In the genomic region with DNA sequence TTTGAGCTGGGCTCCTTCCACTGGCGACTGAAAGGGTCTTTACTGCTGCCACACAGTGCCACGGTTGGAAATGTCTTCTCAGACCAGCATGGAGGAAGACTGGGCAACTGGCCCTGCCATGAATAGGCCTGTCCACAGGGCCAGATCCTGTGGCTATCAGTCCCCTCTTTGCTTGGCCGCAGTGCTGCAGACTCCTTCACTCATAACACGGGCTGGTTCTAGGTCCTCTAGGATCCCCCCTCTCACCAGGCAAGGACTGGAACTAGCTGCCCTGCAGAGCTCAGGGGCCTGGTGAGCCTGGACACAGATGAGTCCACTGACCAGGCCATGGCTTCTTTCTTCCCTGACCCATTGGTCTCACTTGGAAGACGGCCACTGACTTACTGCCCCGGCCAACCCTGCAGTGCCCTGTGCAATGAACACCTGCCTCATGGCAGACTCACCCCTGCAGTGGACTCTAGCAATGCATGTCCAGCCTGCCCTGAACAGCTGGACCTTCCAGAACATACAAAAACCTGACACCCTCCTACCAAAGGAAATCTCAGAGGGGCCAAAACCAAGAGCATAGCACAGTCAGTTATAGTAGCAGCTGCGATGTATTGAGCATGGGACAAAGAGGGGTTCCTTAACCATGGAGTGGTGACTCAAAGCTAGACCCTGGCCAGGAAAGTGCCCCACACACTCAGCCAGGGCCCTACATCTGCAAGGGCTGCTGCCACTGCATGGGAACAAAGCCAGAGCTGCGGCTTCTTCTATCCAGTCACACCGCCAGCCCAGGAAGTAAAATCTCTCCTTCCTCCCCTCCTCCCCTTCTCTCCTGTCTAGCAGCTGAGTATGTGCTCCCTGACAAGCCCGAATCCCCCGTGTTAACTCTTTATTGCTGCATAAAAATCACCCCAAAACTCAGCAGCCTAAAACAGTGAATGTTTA, we compare ENCODE assay signal across 14 cellular contexts.
DNase-seq lines count a peak whose midpoint lies in the region; TF ChIP-seq lines count a peak whose summit lies in the region.
"Had no signal": no experiment of that assay in that cellular context is flagged by ENCODE, and none has a peak within 500 bp of the region (broad histone marks: within the 10 kb centered on the region; RNA-seq: fewer than 3 reads in every experiment).

No MANE protein-coding gene starts in this region.

- intact Hi-C loops in activated CD4-positive, alpha-beta T cell treated with anti-CD3 and anti-CD28 coated beads, Interleukin-2, amount 10 ng/mL, durations not matched to agents 24 days and 14 days (cut with micrococcal nuclease): no loop called here

- POLR2A ChIA-PET in GM10248 (lab: Yijun Ruan, JAX): no interaction called here

- no peaks in the 10 kb centered on the region for H3K9me3 Mint-ChIP-seq in activated CD4-positive, alpha-beta T cell treated with anti-CD3 and anti-CD28 coated beads, Interleukin-2, amount 10 ng/mL, durations not matched to agents 24 days and 14 days
- H3K9me3 Mint-ChIP-seq: activated T-cell treated with anti-CD3 and anti-CD28 coated beads, Interleukin-2, amount 50 U/mL, for 72 hours had no signal

- H3K36me3 ChIP-seq in fibroblast of lung (ENCODE audit: control insufficient read depth, insufficient read depth, low read length) (no peaks in the 10 kb centered on the region), osteoblast (ENCODE audit: insufficient read depth, low read length) (no peaks in the 10 kb centered on the region)
- H3K36me3 ChIP-seq: neutrophil, upper lobe of right lung, WERI-Rb-1 had no signal

- H3K4me2 ChIP-seq in fibroblast of lung (ENCODE audit: extremely low read depth, insufficient read depth, low read length): no peak overlapping the region
- H3K4me2 ChIP-seq in osteoblast (ENCODE audit: insufficient read depth, low read length): peak overlapping the region; percentile 49

- H3K27ac ChIP-seq in fibroblast of lung (ENCODE audit: insufficient read depth, low read length) (no peak overlapping the region), osteoblast (ENCODE audit: low read depth, low read length) (no peak overlapping the region)
- H3K27ac ChIP-seq: neutrophil, upper lobe of right lung, WERI-Rb-1 had no signal

- no peaks in the 10 kb centered on the region for H3K79me2 ChIP-seq in fibroblast of lung (ENCODE audit: control insufficient read depth, insufficient read depth, low read length)
- no peaks in the 10 kb centered on the region for H3K79me2 ChIP-seq in osteoblast (ENCODE audit: insufficient read depth, low read length)

- no peak overlapping the region for H3K9ac ChIP-seq in fibroblast of lung (ENCODE audit: insufficient read depth, low read length)

- H4K20me1 ChIP-seq in fibroblast of lung (ENCODE audit: control insufficient read depth, extremely low read depth, insufficient read depth, low read length) (no peaks in the 10 kb centered on the region), osteoblast (ENCODE audit: insufficient read depth, low read length) (no peaks in the 10 kb centered on the region)

- no peaks in the 10 kb centered on the region for H3K4me1 ChIP-seq in fibroblast of lung (ENCODE audit: control insufficient read depth, extremely low read depth, insufficient read depth, low read length)
- H3K4me1 ChIP-seq in osteoblast (ENCODE audit: insufficient read depth, low read length): peaks cover 20% of the 10 kb centered on the region
- H3K4me1 ChIP-seq: upper lobe of right lung had no signal

- DNase-seq in activated CD4-positive, alpha-beta T cell treated with anti-CD3 and anti-CD28 coated beads, Interleukin-2, amount 10 ng/mL, durations not matched to agents 24 days and 14 days: no peak
- no peak for DNase-seq in activated CD4-positive, alpha-beta T cell treated with anti-CD3 and anti-CD28 coated beads, Interleukin-2, amount 50 U/mL, for 1 hour
- peak; percentile 80 for DNase-seq in M059J (ENCODE audit: low read depth)
- DNase-seq in fibroblast of lung (ENCODE audit: low read depth in 2 of 2): peak; percentile 37 to 78
- DNase-seq in osteoblast (ENCODE audit: insufficient read length, low spot score, missing footprints): peak; percentile 79
- DNase-seq in GM10248 (ENCODE audit: extremely low spot score): no peak
- DNase-seq in SK-N-DZ (ENCODE audit: low spot score): no peak
- DNase-seq in DMS 273 (lab: John Stamatoyannopoulos, UW; ENCODE audit: unreplicated experiment): no peak
- DNase-seq: activated T-cell treated with anti-CD3 and anti-CD28 coated beads, Interleukin-2, amount 50 U/mL, for 72 hours; NCI-H526 treated with DMSO at 0.1 percent for 48 hours; stimulated activated CD4-positive, alpha-beta T cell treated with anti-CD3 and anti-CD28 coated beads, Interleukin-15, amount 100 ng/mL, for 24 hours; upper lobe of right lung had no signal

- H3K36me3 Mint-ChIP-seq in activated CD4-positive, alpha-beta T cell treated with anti-CD3 and anti-CD28 coated beads, Interleukin-2, amount 10 ng/mL, durations not matched to agents 24 days and 14 days (ENCODE audit: low read depth): no peaks in the 10 kb centered on the region

- TF ChIP-seq CTCF in fibroblast of lung (conservative IDR thresholded peaks at IDR 0.05 in 1 of 2, IDR thresholded peaks at IDR 0.05 in 1 of 2; ENCODE audit: low read depth in 1 of 2, low read length in 2 of 2): no peak
- TF ChIP-seq CTCF in osteoblast (IDR thresholded peaks at IDR 0.05; ENCODE audit: extremely low read depth, low read depth, low read length): no peak
- no peak for TF ChIP-seq CTCF in GM10248 (IDR thresholded peaks at IDR 0.05; ENCODE audit: control extremely low read depth, extremely low read depth, low read depth, missing control alignments)

- CTCF ChIA-PET in GM10248 (lab: Yijun Ruan, JAX): interaction anchor here (1.4 to 1.6 kb wide), 2 partner anchors 9 to 21 kb away, joined by 6 to 7 read pairs; no protein-coding TSS in a partner anchor

- H3K27me3 ChIP-seq in fibroblast of lung (ENCODE audit: control insufficient read depth, insufficient read depth, low read length) (peaks cover 6% of the 10 kb centered on the region), osteoblast (ENCODE audit: insufficient read depth, low read length) (no peaks in the 10 kb centered on the region)
- H3K27me3 ChIP-seq: upper lobe of right lung had no signal

- H3K4me3 Mint-ChIP-seq in activated CD4-positive, alpha-beta T cell treated with anti-CD3 and anti-CD28 coated beads, Interleukin-2, amount 10 ng/mL, durations not matched to agents 24 days and 14 days: peak overlapping the region; percentile 29

- H3K27ac Mint-ChIP-seq in activated CD4-positive, alpha-beta T cell treated with anti-CD3 and anti-CD28 coated beads, Interleukin-2, amount 10 ng/mL, durations not matched to agents 24 days and 14 days: no peak overlapping the region
- H3K27ac Mint-ChIP-seq: activated T-cell treated with anti-CD3 and anti-CD28 coated beads, Interleukin-2, amount 50 U/mL, for 72 hours had no signal

- peaks cover 8% of the 10 kb centered on the region for H3K4me1 Mint-ChIP-seq in activated CD4-positive, alpha-beta T cell treated with anti-CD3 and anti-CD28 coated beads, Interleukin-2, amount 10 ng/mL, durations not matched to agents 24 days and 14 days

- H3K4me3 ChIP-seq in fibroblast of lung (replicated peaks in 1 of 4; ENCODE audit: control extremely low read depth in 1 of 4, insufficient read depth in 1 of 4, low read depth in 3 of 4, low read length in 4 of 4) (no peak overlapping the region), osteoblast (ENCODE audit: insufficient read depth, low read length) (peak overlapping the region; percentile 10)
- H3K4me3 ChIP-seq: upper lobe of right lung had no signal

- H2AFZ ChIP-seq in fibroblast of lung (ENCODE audit: low read length) (peak overlapping the region; percentile 30), osteoblast (ENCODE audit: low read length) (peak overlapping the region; percentile 91)

- H3K9me3 ChIP-seq in fibroblast of lung (ENCODE audit: control insufficient read depth, insufficient read depth, low read depth, low read length): no peaks in the 10 kb centered on the region
- no peaks in the 10 kb centered on the region for H3K9me3 ChIP-seq in osteoblast (ENCODE audit: low read depth, low read length)
- H3K9me3 ChIP-seq: neutrophil, upper lobe of right lung had no signal

- peaks cover 15% of the 10 kb centered on the region for H3K27me3 Mint-ChIP-seq in activated CD4-positive, alpha-beta T cell treated with anti-CD3 and anti-CD28 coated beads, Interleukin-2, amount 10 ng/mL, durations not matched to agents 24 days and 14 days

Comparison
In these comparisons a context has a peak if more than half of its experiments do, and no peak if none do; other contexts are left out.
1. DNase-seq: peak in M059J (single experiment), fibroblast of lung (2 of 2) and osteoblast (single experiment); none in activated CD4-positive, alpha-beta T cell treated with anti-CD3 and anti-CD28 coated beads, Interleukin-2, amount 10 ng/mL, durations not matched to agents 24 days and 14 days (single experiment), activated CD4-positive, alpha-beta T cell treated with anti-CD3 and anti-CD28 coated beads, Interleukin-2, amount 50 U/mL, for 1 hour (single experiment), GM10248 (single experiment), SK-N-DZ (single experiment) and DMS 273 (single experiment).